In genomic region chr19:33906578-33907335, GRCh38 we compare ENCODE assay signal across 11 cellular contexts.
DNase-seq lines count a peak whose midpoint lies in the region; ATAC-seq, FAIRE-seq and TF ChIP-seq lines count a peak whose summit lies in the region.
"Had no signal": no experiment of that assay in that cellular context is flagged by ENCODE, and none has a peak within 500 bp of the region (broad histone marks: within the 10 kb centered on the region; RNA-seq: fewer than 3 reads in every experiment).

No MANE protein-coding gene starts in this region.

- DNase-seq in ELF-1 (ENCODE audit: low read depth, low spot score) (peak; percentile 82), body of pancreas (peak; percentile 15 to 47 (median 39)), frontal cortex (ENCODE audit: low spot score in 2 of 2) (no peak), hepatic stellate cell (ENCODE audit: low spot score) (no peak), Kasumi-1 (lab: John Stamatoyannopoulos, UW) (no peak)
- DNase-seq: activated gamma-delta T cell treated with Interleukin-2 at 50 U/mL for 16 hours, DMS53, SHP77 had no signal

- ATAC-seq in body of pancreas (peak; percentile 25), GM21390 (IDR thresholded peaks at IDR 0.05; ENCODE audit: unreplicated experiment) (no peak)

- peaks cover 44% of the 10 kb centered on the region for H3K4me1 ChIP-seq in body of pancreas
- no peaks in the 10 kb centered on the region for H3K4me1 ChIP-seq in rectal smooth muscle tissue (ENCODE audit: control insufficient read depth, insufficient read depth, low read length)

- H3K9ac ChIP-seq in rectal smooth muscle tissue (ENCODE audit: low read length) = no peak overlapping the region

- peak overlapping the region; percentile 79 to 98 (median 92) for H3K27ac ChIP-seq in body of pancreas
- H3K27ac ChIP-seq in rectal smooth muscle tissue (ENCODE audit: low read depth, low read length) = no peak overlapping the region

- TF ChIP-seq POLR2A in body of pancreas (IDR thresholded peaks at IDR 0.05) = peak; percentile 33 to 59 (median 34)

- H3K9me3 ChIP-seq in body of pancreas = no peaks in the 10 kb centered on the region

- WGBS in body of pancreas, 2 donors = 4 to 19% methylated on average over 27 to 59 of the region's 59 CpGs

- no peak for FAIRE-seq in frontal cortex (lab: Jason Lieb, UNC)

- no peaks in the 10 kb centered on the region for H3K27me3 ChIP-seq in body of pancreas
- H3K27me3 ChIP-seq in rectal smooth muscle tissue (ENCODE audit: control insufficient read depth, insufficient read depth, low read length) = no peaks in the 10 kb centered on the region

- H3K4me3 ChIP-seq in body of pancreas (peak overlapping the region; percentile 5 to 9), iPS-11a (ENCODE audit: low read depth, low read length) (peak overlapping the region; percentile 60), rectal smooth muscle tissue (ENCODE audit: low read length) (peak overlapping the region; percentile 58)

- TF ChIP-seq CTCF in body of pancreas (IDR thresholded peaks at IDR 0.05) = no peak

- no peaks in the 10 kb centered on the region for H3K36me3 ChIP-seq in body of pancreas (replicated peaks in 1 of 2; ENCODE audit: insufficient read depth in 1 of 2, low read depth in 2 of 2)
- H3K36me3 ChIP-seq in rectal smooth muscle tissue (ENCODE audit: control insufficient read depth, insufficient read depth, low read length) = no peaks in the 10 kb centered on the region

- intact Hi-C loops in body of pancreas (cut with DNase I) = no loop called here

Comparison
In these comparisons a context has a peak if more than half of its experiments do, and no peak if none do; other contexts are left out.
1. DNase-seq: peak in ELF-1 (single experiment) and body of pancreas (4 of 4); none in frontal cortex (0 of 2), hepatic stellate cell (single experiment) and Kasumi-1 (0 of 2).
2. H3K4me3 ChIP-seq: peak in every context shown above with its lines; median percentile 60 in iPS-11a; 58 in rectal smooth muscle tissue; 7 in body of pancreas.